Comparison of ENCODE assay signal across 8 cellular contexts in genomic region chr7:99617187-99617781, GRCh38. TPM values are rescaled to one million over a fixed set of nuclear protein-coding genes. Genes with fewer than 3 reads are reported as not detected.
DNase-seq lines count a peak whose midpoint lies in the region; ATAC-seq, FAIRE-seq and TF ChIP-seq lines count a peak whose summit lies in the region.

No MANE protein-coding gene starts in this region.

- no peak for TF ChIP-seq CTCF in parathyroid adenoma (IDR thresholded peaks at IDR 0.05)

- H3K79me2 ChIP-seq in parathyroid adenoma = peaks cover 10% of the 10 kb centered on the region

- peak; percentile 26 for ATAC-seq in GM19463 (IDR thresholded peaks at IDR 0.05; ENCODE audit: unreplicated experiment)
- no peak for ATAC-seq in HG02759 (IDR thresholded peaks at IDR 0.05; ENCODE audit: unreplicated experiment)

- peaks cover 16% of the 10 kb centered on the region for H3K36me3 ChIP-seq in MG63
- H3K36me3 ChIP-seq in endocrine pancreas (ENCODE audit: control insufficient read depth, insufficient read depth, low read length) = peaks cover 5% of the 10 kb centered on the region
- H3K36me3 ChIP-seq in parathyroid adenoma (ENCODE audit: control insufficient read depth, insufficient read depth, low read length) = no peaks in the 10 kb centered on the region

- H3K9ac ChIP-seq in endocrine pancreas (ENCODE audit: control insufficient read depth, insufficient read depth, low read length) (peak overlapping the region; percentile 90), parathyroid adenoma (peak overlapping the region; percentile 93)

- peak overlapping the region; percentile 95 for H3K4me2 ChIP-seq in parathyroid adenoma (ENCODE audit: low read length)

- no peaks in the 10 kb centered on the region for H3K27me3 ChIP-seq in MG63
- H3K27me3 ChIP-seq in endocrine pancreas (ENCODE audit: control insufficient read depth, insufficient read depth, low read length) = no peaks in the 10 kb centered on the region
- H3K27me3 ChIP-seq in parathyroid adenoma (ENCODE audit: control insufficient read depth, insufficient read depth, low read length) = no peaks in the 10 kb centered on the region

- H3K4me1 ChIP-seq in endocrine pancreas (ENCODE audit: control insufficient read depth, insufficient read depth, low read length) (peaks cover 8% of the 10 kb centered on the region), parathyroid adenoma (peaks cover 6% of the 10 kb centered on the region)

- DNase-seq in MG63 (no peak), hippocampal formation (lab: John Stamatoyannopoulos, UW) (no peak), hepatic stellate cell (ENCODE audit: low spot score) (no peak), HTR-8/SVneo (ENCODE audit: insufficient read length, low spot score) (no peak)

- H3K4me3 ChIP-seq in MG63 (peak overlapping the region; percentile 88), endocrine pancreas (ENCODE audit: control insufficient read depth, insufficient read depth, low read length) (peak overlapping the region; percentile 54), parathyroid adenoma (ENCODE audit: low read depth, low read length) (peak overlapping the region; percentile 95)

- peak overlapping the region; percentile 82 for H3K27ac ChIP-seq in parathyroid adenoma

- peak overlapping the region; percentile 97 for H2AFZ ChIP-seq in parathyroid adenoma

- no peak for FAIRE-seq in HTR-8/SVneo (lab: Jason Lieb, UNC)

- H3K9me3 ChIP-seq in MG63 (no peaks in the 10 kb centered on the region), endocrine pancreas (ENCODE audit: control insufficient read depth, low read length) (no peaks in the 10 kb centered on the region), parathyroid adenoma (ENCODE audit: control insufficient read depth, low read length) (no peaks in the 10 kb centered on the region)

RNA-seq across cellular contexts. Expression of gene ZSCAN25, which starts 0.5 kb away (rescaled TPM):
- 3.8 and 3.9 TPM in 2 replicates for total RNA-seq in MG63 (2014; rRNA removed; shearing (Covaris generic); ENCODE audit: low replicate concordance)

RNA-seq across cellular contexts. Expression of gene TMEM225B, which starts 19.2 kb away (rescaled TPM):
- total RNA-seq in MG63 (2014; rRNA removed; shearing (Covaris generic); ENCODE audit: low replicate concordance) = not detected in 2 replicates

RNA-seq across cellular contexts. Expression of gene ZNF655, which starts 58.8 kb away (rescaled TPM):
- total RNA-seq in MG63 (2014; rRNA removed; shearing (Covaris generic); ENCODE audit: low replicate concordance) = 23.1 and 36.7 TPM in 2 replicates
